In the genomic region with DNA sequence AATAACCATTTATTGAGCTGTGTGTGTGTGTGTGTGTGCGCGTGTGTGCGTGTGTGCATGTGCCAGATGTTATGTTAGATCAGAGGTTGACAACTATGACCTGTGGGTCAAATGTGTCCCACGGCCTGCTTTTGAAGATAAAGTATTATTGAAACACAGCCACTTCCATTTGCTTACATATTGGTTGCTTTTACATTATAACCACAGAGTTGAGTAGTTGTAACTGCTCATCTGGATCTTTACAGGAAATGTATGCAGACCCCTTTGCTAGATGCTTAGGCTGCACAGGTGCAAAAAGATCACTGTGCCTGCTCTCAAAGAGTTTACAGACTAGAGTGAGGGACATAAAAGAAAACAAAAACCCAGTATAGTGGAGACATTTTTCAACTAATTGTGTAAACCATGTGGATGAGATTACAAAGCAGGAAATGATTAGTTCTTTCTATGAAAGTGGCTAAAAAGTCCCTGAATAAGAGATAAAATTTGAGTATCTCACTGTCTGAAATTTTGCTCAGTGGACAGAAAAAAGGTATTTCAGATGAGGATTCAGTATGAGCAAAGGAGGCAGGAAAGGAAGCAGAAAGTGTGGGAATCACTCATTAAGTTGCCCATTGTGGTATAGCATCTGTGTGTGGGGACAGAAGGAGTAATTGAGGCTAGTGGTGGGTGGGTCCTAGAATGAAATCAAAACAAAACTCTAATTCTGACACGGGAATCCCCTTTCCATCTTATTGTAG, we compare ENCODE assay signal across 1 cellular context.
TF ChIP-seq lines count a peak whose summit lies in the region.

No MANE protein-coding gene starts in this region.

TF ChIP-seq in GM12878, 131 proteins besides CTCF, POLR2A, EP300 and RAD21 (continued from another document and continues in another):
- TF ChIP-seq, protein P1, sequence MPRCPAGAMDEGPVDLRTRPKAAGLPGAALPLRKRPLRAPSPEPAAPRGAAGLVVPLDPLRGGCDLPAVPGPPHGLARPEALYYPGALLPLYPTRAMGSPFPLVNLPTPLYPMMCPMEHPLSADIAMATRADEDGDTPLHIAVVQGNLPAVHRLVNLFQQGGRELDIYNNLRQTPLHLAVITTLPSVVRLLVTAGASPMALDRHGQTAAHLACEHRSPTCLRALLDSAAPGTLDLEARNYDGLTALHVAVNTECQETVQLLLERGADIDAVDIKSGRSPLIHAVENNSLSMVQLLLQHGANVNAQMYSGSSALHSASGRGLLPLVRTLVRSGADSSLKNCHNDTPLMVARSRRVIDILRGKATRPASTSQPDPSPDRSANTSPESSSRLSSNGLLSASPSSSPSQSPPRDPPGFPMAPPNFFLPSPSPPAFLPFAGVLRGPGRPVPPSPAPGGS (IDR thresholded peaks at IDR 0.05; ENCODE audit: borderline replicate concordance, insufficient read depth, low read depth, low read length, poor library complexity, severe bottlenecking): peak; percentile 93
- TF ChIP-seq NFIC (IDR thresholded peaks at IDR 0.05; ENCODE audit: low read depth, low read length): peak; percentile 92
- TF ChIP-seq, protein P2, sequence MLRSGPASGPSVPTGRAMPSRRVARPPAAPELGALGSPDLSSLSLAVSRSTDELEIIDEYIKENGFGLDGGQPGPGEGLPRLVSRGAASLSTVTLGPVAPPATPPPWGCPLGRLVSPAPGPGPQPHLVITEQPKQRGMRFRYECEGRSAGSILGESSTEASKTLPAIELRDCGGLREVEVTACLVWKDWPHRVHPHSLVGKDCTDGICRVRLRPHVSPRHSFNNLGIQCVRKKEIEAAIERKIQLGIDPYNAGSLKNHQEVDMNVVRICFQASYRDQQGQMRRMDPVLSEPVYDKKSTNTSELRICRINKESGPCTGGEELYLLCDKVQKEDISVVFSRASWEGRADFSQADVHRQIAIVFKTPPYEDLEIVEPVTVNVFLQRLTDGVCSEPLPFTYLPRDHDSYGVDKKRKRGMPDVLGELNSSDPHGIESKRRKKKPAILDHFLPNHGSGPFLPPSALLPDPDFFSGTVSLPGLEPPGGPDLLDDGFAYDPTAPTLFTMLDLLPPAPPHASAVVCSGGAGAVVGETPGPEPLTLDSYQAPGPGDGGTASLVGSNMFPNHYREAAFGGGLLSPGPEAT (IDR thresholded peaks at IDR 0.05; ENCODE audit: low read depth): peak; percentile 86
- TF ChIP-seq GABPA (IDR thresholded peaks at IDR 0.05; ENCODE audit: low read depth): 0 out of 2 replicates have a peak, but pooled peaks have one; percentile 46
- 0 out of 2 replicates have a peak, but pooled peaks have one; percentile 44 for TF ChIP-seq ZNF687 (IDR thresholded peaks at IDR 0.05)
- TF ChIP-seq EGR1 (IDR thresholded peaks at IDR 0.05; ENCODE audit: borderline replicate concordance in 1 of 2, low read depth in 2 of 2, low read length in 2 of 2): peak in 1 of 2 experiments; percentile 43; a peak in 1 of 3 replicates
- no peak for TF ChIP-seq RELA (IDR thresholded peaks at IDR 0.05; ENCODE audit: borderline replicate concordance, partially characterized antibody)
- no peak for TF ChIP-seq MAX (IDR thresholded peaks at IDR 0.05; ENCODE audit: low read depth, low read length)
- peak; percentile 81 to 84 for TF ChIP-seq IKZF2 (IDR thresholded peaks at IDR 0.05)
- TF ChIP-seq, protein P3, sequence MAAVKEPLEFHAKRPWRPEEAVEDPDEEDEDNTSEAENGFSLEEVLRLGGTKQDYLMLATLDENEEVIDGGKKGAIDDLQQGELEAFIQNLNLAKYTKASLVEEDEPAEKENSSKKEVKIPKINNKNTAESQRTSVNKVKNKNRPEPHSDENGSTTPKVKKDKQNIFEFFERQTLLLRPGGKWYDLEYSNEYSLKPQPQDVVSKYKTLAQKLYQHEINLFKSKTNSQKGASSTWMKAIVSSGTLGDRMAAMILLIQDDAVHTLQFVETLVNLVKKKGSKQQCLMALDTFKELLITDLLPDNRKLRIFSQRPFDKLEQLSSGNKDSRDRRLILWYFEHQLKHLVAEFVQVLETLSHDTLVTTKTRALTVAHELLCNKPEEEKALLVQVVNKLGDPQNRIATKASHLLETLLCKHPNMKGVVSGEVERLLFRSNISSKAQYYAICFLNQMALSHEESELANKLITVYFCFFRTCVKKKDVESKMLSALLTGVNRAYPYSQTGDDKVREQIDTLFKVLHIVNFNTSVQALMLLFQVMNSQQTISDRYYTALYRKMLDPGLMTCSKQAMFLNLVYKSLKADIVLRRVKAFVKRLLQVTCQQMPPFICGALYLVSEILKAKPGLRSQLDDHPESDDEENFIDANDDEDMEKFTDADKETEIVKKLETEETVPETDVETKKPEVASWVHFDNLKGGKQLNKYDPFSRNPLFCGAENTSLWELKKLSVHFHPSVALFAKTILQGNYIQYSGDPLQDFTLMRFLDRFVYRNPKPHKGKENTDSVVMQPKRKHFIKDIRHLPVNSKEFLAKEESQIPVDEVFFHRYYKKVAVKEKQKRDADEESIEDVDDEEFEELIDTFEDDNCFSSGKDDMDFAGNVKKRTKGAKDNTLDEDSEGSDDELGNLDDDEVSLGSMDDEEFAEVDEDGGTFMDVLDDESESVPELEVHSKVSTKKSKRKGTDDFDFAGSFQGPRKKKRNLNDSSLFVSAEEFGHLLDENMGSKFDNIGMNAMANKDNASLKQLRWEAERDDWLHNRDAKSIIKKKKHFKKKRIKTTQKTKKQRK (IDR thresholded peaks at IDR 0.05; ENCODE audit: low read depth, low read length): no peak
- TF ChIP-seq, protein P4, sequence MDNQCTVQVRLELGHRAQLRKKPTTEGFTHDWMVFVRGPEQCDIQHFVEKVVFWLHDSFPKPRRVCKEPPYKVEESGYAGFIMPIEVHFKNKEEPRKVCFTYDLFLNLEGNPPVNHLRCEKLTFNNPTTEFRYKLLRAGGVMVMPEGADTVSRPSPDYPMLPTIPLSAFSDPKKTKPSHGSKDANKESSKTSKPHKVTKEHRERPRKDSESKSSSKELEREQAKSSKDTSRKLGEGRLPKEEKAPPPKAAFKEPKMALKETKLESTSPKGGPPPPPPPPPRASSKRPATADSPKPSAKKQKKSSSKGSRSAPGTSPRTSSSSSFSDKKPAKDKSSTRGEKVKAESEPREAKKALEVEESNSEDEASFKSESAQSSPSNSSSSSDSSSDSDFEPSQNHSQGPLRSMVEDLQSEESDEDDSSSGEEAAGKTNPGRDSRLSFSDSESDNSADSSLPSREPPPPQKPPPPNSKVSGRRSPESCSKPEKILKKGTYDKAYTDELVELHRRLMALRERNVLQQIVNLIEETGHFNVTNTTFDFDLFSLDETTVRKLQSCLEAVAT (IDR thresholded peaks at IDR 0.05): no peak
- TF ChIP-seq, protein P5, sequence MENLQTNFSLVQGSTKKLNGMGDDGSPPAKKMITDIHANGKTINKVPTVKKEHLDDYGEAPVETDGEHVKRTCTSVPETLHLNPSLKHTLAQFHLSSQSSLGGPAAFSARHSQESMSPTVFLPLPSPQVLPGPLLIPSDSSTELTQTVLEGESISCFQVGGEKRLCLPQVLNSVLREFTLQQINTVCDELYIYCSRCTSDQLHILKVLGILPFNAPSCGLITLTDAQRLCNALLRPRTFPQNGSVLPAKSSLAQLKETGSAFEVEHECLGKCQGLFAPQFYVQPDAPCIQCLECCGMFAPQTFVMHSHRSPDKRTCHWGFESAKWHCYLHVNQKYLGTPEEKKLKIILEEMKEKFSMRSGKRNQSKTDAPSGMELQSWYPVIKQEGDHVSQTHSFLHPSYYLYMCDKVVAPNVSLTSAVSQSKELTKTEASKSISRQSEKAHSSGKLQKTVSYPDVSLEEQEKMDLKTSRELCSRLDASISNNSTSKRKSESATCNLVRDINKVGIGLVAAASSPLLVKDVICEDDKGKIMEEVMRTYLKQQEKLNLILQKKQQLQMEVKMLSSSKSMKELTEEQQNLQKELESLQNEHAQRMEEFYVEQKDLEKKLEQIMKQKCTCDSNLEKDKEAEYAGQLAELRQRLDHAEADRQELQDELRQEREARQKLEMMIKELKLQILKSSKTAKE (IDR thresholded peaks at IDR 0.05; ENCODE audit: low read depth, poor library complexity, severe bottlenecking): peak; percentile 28
- peak; percentile 82 for TF ChIP-seq EED (IDR thresholded peaks at IDR 0.05; ENCODE audit: low read depth)
- TF ChIP-seq HDAC6 (IDR thresholded peaks at IDR 0.05; ENCODE audit: unreplicated experiment): no peak
- no peak for TF ChIP-seq BRCA1 (IDR thresholded peaks at IDR 0.05; ENCODE audit: low read depth, low read length)
- TF ChIP-seq, protein P6, sequence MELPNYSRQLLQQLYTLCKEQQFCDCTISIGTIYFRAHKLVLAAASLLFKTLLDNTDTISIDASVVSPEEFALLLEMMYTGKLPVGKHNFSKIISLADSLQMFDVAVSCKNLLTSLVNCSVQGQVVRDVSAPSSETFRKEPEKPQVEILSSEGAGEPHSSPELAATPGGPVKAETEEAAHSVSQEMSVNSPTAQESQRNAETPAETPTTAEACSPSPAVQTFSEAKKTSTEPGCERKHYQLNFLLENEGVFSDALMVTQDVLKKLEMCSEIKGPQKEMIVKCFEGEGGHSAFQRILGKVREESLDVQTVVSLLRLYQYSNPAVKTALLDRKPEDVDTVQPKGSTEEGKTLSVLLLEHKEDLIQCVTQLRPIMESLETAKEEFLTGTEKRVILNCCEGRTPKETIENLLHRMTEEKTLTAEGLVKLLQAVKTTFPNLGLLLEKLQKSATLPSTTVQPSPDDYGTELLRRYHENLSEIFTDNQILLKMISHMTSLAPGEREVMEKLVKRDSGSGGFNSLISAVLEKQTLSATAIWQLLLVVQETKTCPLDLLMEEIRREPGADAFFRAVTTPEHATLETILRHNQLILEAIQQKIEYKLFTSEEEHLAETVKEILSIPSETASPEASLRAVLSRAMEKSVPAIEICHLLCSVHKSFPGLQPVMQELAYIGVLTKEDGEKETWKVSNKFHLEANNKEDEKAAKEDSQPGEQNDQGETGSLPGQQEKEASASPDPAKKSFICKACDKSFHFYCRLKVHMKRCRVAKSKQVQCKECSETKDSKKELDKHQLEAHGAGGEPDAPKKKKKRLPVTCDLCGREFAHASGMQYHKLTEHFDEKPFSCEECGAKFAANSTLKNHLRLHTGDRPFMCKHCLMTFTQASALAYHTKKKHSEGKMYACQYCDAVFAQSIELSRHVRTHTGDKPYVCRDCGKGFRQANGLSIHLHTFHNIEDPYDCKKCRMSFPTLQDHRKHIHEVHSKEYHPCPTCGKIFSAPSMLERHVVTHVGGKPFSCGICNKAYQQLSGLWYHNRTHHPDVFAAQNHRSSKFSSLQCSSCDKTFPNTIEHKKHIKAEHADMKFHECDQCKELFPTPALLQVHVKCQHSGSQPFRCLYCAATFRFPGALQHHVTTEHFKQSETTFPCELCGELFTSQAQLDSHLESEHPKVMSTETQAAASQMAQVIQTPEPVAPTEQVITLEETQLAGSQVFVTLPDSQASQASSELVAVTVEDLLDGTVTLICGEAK (IDR thresholded peaks at IDR 0.05; ENCODE audit: borderline replicate concordance): peak; percentile 90
- TF ChIP-seq BHLHE40 (IDR thresholded peaks at IDR 0.05; ENCODE audit: borderline replicate concordance in 1 of 2, low read depth in 2 of 2, low read length in 1 of 2): peak; percentile 26 to 61; a peak in 2 of 4 replicates
- no peak for TF ChIP-seq FOS (IDR thresholded peaks at IDR 0.05; ENCODE audit: borderline replicate concordance, extremely low read depth, insufficient read length)
- TF ChIP-seq E2F4 (IDR thresholded peaks at IDR 0.05; ENCODE audit: low read depth, low read length): no peak
- TF ChIP-seq MTA2 (IDR thresholded peaks at IDR 0.05; ENCODE audit: low read depth): peak; percentile 89
- TF ChIP-seq IRF4 (IDR thresholded peaks at IDR 0.05; ENCODE audit: low read depth, low read length): peak; percentile 63; the same call in 1 of the 2 replicates
- TF ChIP-seq BCLAF1 (IDR thresholded peaks at IDR 0.05): no peak
